ENCODE assay signal across 20 cellular contexts in genomic region chr12:103830025-103830725, GRCh38. TPM values are rescaled to one million over a fixed set of nuclear protein-coding genes. Genes with fewer than 3 reads are reported as not detected.
A peak's percentile ranks its signal among the peaks of the same experiment; 100 is the strongest.
DNase-seq lines count a peak whose midpoint lies in the region; ATAC-seq, FAIRE-seq and TF ChIP-seq lines count a peak whose summit lies in the region.
"Had no signal": no experiment of that assay in that cellular context is flagged by ENCODE, and none has a peak within 500 bp of the region (broad histone marks: within the 10 kb centered on the region; RNA-seq: fewer than 3 reads in every experiment).

No MANE protein-coding gene starts in this region.

- POLR2A ChIA-PET in A549 (lab: Yijun Ruan, JAX) = interaction anchor here (0.5 kb wide), 1 partner anchor 11 kb away, joined by 4 read pairs; the partner anchor contains the start of gene NT5DC3

- no peak for TF ChIP-seq POLR2A in A549 (IDR thresholded peaks at IDR 0.05; ENCODE audit: low read length)

- peaks cover 28% of the 10 kb centered on the region for H3K4me1 ChIP-seq in A549
- H3K4me1 ChIP-seq: BE2C had no signal

- no peak overlapping the region for H3K4me2 ChIP-seq in A549
- H3K4me2 ChIP-seq: GM23338 had no signal

- CTCF ChIA-PET in A549 (lab: Yijun Ruan, JAX) = no interaction called here

- no peak overlapping the region for H3K27ac ChIP-seq in A549

- H3K4me1 Mint-ChIP-seq in dendritic cell treated with granulocyte-macrophage colony-stimulating factor and Interleukin-4, amounts not matched to agents 40 ng/mL and 50 ng/mL, for 4 days (ENCODE audit: low read depth) = peaks cover 76% of the 10 kb centered on the region
- H3K4me1 Mint-ChIP-seq in osteocyte (ENCODE audit: unreplicated experiment) = peaks cover 42% of the 10 kb centered on the region

- H3K27ac Mint-ChIP-seq in dendritic cell treated with granulocyte-macrophage colony-stimulating factor and Interleukin-4, amounts not matched to agents 40 ng/mL and 50 ng/mL, for 4 days = peak overlapping the region; percentile 59
- H3K27ac Mint-ChIP-seq in osteocyte (ENCODE audit: unreplicated experiment) = peak overlapping the region; percentile 9
- H3K27ac Mint-ChIP-seq: CD4-positive, alpha-beta T cell; GM23338; HFFc6 had no signal

- DNase-seq in A549 (ENCODE audit: low read depth in 1 of 2, low spot score in 1 of 2) = no peak
- DNase-seq in osteocyte (ENCODE audit: extremely low spot score, unreplicated experiment) = no peak
- no peak for DNase-seq in cerebellar nuclear complex (lab: John Stamatoyannopoulos, UW)
- no peak for DNase-seq in NCI-H2227 (lab: John Stamatoyannopoulos, UW; ENCODE audit: unreplicated experiment)
- DNase-seq in NCI-H2107 (lab: John Stamatoyannopoulos, UW) = no peak
- DNase-seq: ACHN; BE2C; C1 segment of cervical spinal cord; Caco-2; CD4-positive, alpha-beta T cell; GDM1; HCEC 1CT; HFFc6 had no signal

- intact Hi-C loops in dendritic cell treated with granulocyte-macrophage colony-stimulating factor and Interleukin-4, amounts not matched to agents 40 ng/mL and 50 ng/mL, for 4 days (cut with micrococcal nuclease) = no loop called here

- TF ChIP-seq RAD21 in A549 (conservative IDR thresholded peaks at IDR 0.05 in 1 of 2, IDR thresholded peaks at IDR 0.05 in 1 of 2) = no peak

- no peak for TF ChIP-seq EP300 in A549 (IDR thresholded peaks at IDR 0.05)

- H3K4me3 ChIP-seq in A549 = no peak overlapping the region
- H3K4me3 ChIP-seq: GM23338 had no signal

- no peak for ATAC-seq in A549
- ATAC-seq in HG03045 (IDR thresholded peaks at IDR 0.05; ENCODE audit: unreplicated experiment) = no peak
- ATAC-seq: GM23338 had no signal

- no peak overlapping the region for H3K4me3 Mint-ChIP-seq in dendritic cell treated with granulocyte-macrophage colony-stimulating factor and Interleukin-4, amounts not matched to agents 40 ng/mL and 50 ng/mL, for 4 days
- no peak overlapping the region for H3K4me3 Mint-ChIP-seq in osteocyte (ENCODE audit: unreplicated experiment)
- H3K4me3 Mint-ChIP-seq: CD4-positive, alpha-beta T cell; GM23338; HFFc6 had no signal

- H3K27me3 Mint-ChIP-seq in dendritic cell treated with granulocyte-macrophage colony-stimulating factor and Interleukin-4, amounts not matched to agents 40 ng/mL and 50 ng/mL, for 4 days = no peaks in the 10 kb centered on the region
- H3K27me3 Mint-ChIP-seq in osteocyte (ENCODE audit: unreplicated experiment) = no peaks in the 10 kb centered on the region
- H3K27me3 Mint-ChIP-seq: CD4-positive, alpha-beta T cell had no signal

- no peaks in the 10 kb centered on the region for H3K9me3 Mint-ChIP-seq in dendritic cell treated with granulocyte-macrophage colony-stimulating factor and Interleukin-4, amounts not matched to agents 40 ng/mL and 50 ng/mL, for 4 days
- H3K9me3 Mint-ChIP-seq in osteocyte (ENCODE audit: unreplicated experiment) = peaks cover 10% of the 10 kb centered on the region
- H3K9me3 Mint-ChIP-seq: CD4-positive, alpha-beta T cell had no signal

- no peak for TF ChIP-seq CTCF in A549 (IDR thresholded peaks at IDR 0.05)
- no peak for TF ChIP-seq CTCF in osteocyte (IDR thresholded peaks at IDR 0.05)

- 84% methylated on average over 5 of the region's 5 CpGs for WGBS in A549 (ENCODE audit: missing lambda C conversion rate)

- no peaks in the 10 kb centered on the region for H3K36me3 Mint-ChIP-seq in dendritic cell treated with granulocyte-macrophage colony-stimulating factor and Interleukin-4, amounts not matched to agents 40 ng/mL and 50 ng/mL, for 4 days (ENCODE audit: low read depth)
- H3K36me3 Mint-ChIP-seq in osteocyte (ENCODE audit: unreplicated experiment) = peaks cover 3% of the 10 kb centered on the region

- FAIRE-seq in A549 (lab: Jason Lieb, UNC) (no peak), G401.6 (lab: Jason Lieb, UNC) (peak; percentile 45)
- FAIRE-seq: D721Med, GM12892, GM18507 had no signal

- peaks cover 14% of the 10 kb centered on the region for H3K9me3 ChIP-seq in A549
- H3K9me3 ChIP-seq: BE2C had no signal

TF ChIP-seq in A549, 52 proteins besides CTCF, POLR2A, EP300 and RAD21:
- no peak for TF ChIP-seq ESRRA (IDR thresholded peaks at IDR 0.05; ENCODE audit: borderline replicate concordance, low read length)
- no peak for TF ChIP-seq JUN (IDR thresholded peaks at IDR 0.05)
- peak; percentile 47; the same call in 1 of the 2 replicates for TF ChIP-seq CHD4 (IDR thresholded peaks at IDR 0.05; ENCODE audit: borderline replicate concordance)
- TF ChIP-seq NPAS2 (CRISPR knock-in tag; IDR thresholded peaks at IDR 0.05; ENCODE audit: borderline replicate concordance) = no peak
- TF ChIP-seq GATA3 (IDR thresholded peaks at IDR 0.05; ENCODE audit: borderline replicate concordance) = no peak

RNA-seq across cellular contexts. Expression of gene NT5DC3, which starts 10.9 kb away (rescaled TPM):
- polyA plus RNA-seq in A549 (2011; rRNA removed) = 5.2 and 8.8 TPM in 2 replicates
- 4.1 and 5.4 TPM in 2 replicates for polyA plus RNA-seq in A549 (2012; cell fraction: cytosol; rRNA removed)
- 11.6 and 21.4 TPM in 2 replicates for polyA plus RNA-seq in A549 (2012; cell fraction: nucleus; rRNA removed)
- 5.6 to 6.7 TPM (median 6.3 TPM) in 3 replicates for polyA plus RNA-seq in A549 (2017; fragmentation: RNase III; extraction: RNeasy Plus Mini Kit Qiagen cat#74134 plus additional on column Dnase treatment)
- 9.8 and 13.0 TPM in 2 replicates for polyA minus RNA-seq in A549 (2011; rRNA and poly(A)+ RNA removed)
- total RNA-seq in osteocyte = 11.3 and 12.5 TPM in 2 replicates
